30 cellular contexts compared by ENCODE assay signal in the genomic region with DNA sequence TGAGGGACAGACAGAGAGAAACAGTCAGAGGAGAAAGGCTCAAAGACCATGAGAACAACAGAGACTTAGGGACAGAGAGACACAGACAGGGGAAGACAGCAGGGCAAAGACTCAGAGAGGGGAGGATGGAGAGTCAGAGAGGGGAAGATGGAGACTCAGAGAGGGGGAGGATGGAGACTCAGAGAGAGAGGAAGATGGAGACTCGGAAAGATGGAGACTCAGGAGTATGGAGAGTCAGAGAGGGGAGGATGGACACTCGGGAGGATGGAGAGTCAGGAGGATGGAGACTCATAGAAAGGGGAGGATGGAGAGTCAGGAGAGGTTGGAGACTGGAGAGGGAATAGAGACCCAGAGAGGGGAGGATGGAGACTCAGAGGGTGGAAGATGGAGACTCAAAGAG. TPM values are rescaled to one million over a fixed set of nuclear protein-coding genes. Genes with fewer than 3 reads are reported as not detected.
A peak's percentile ranks its signal among the peaks of the same experiment; 100 is the strongest.
DNase-seq lines count a peak whose midpoint lies in the region; ATAC-seq and TF ChIP-seq lines count a peak whose summit lies in the region.
"Had no signal": no experiment of that assay in that cellular context is flagged by ENCODE, and none has a peak within 500 bp of the region (broad histone marks: within the 10 kb centered on the region; RNA-seq: fewer than 3 reads in every experiment).

No MANE protein-coding gene starts in this region.

- no peaks in the 10 kb centered on the region for H3K9me3 Mint-ChIP-seq in activated naive CD8-positive, alpha-beta T cell (ENCODE audit: low read depth)
- H3K9me3 Mint-ChIP-seq in activated naive CD8-positive, alpha-beta T cell treated with anti-CD3 and anti-CD28 coated beads for 36 hours = no peaks in the 10 kb centered on the region
- H3K9me3 Mint-ChIP-seq in endothelial cell (ENCODE audit: unreplicated experiment) = no peaks in the 10 kb centered on the region
- H3K9me3 Mint-ChIP-seq in osteocyte (ENCODE audit: unreplicated experiment) = no peaks in the 10 kb centered on the region
- no peaks in the 10 kb centered on the region for H3K9me3 Mint-ChIP-seq in natural killer cell
- H3K9me3 Mint-ChIP-seq: effector memory CD8-positive, alpha-beta T cell; neural progenitor cell; stimulated activated memory B cell treated with anti-CD40 and anti-IgM and Interleukin-4, amounts not matched to agents 10 μg/mL and 1 μg/mL and 100 μg/mL, for 72 hours had no signal

- no peak overlapping the region for H3K27ac Mint-ChIP-seq in activated naive CD8-positive, alpha-beta T cell
- H3K27ac Mint-ChIP-seq in activated naive CD8-positive, alpha-beta T cell treated with anti-CD3 and anti-CD28 coated beads for 36 hours = no peak overlapping the region
- peak overlapping the region; percentile 49 for H3K27ac Mint-ChIP-seq in endothelial cell (ENCODE audit: unreplicated experiment)
- no peak overlapping the region for H3K27ac Mint-ChIP-seq in osteocyte (ENCODE audit: unreplicated experiment)
- no peak overlapping the region for H3K27ac Mint-ChIP-seq in natural killer cell
- H3K27ac Mint-ChIP-seq: activated CD4-positive, alpha-beta memory T cell treated with anti-CD3 and anti-CD28 coated beads, Interleukin-2, amount 10 ng/mL, durations not matched to agents 7 days and 5 days; effector memory CD8-positive, alpha-beta T cell; neural progenitor cell; stimulated activated memory B cell treated with anti-CD40 and anti-IgM and Interleukin-4, amounts not matched to agents 10 μg/mL and 1 μg/mL and 100 μg/mL, for 72 hours had no signal

- TF ChIP-seq CTCF in endothelial cell (IDR thresholded peaks at IDR 0.05; ENCODE audit: unreplicated experiment) (no peak), osteocyte (IDR thresholded peaks at IDR 0.05) (no peak), natural killer cell (IDR thresholded peaks at IDR 0.05) (no peak)

- H3K4me1 Mint-ChIP-seq in activated naive CD8-positive, alpha-beta T cell (ENCODE audit: low read depth) = peaks cover 9% of the 10 kb centered on the region
- H3K4me1 Mint-ChIP-seq in activated naive CD8-positive, alpha-beta T cell treated with anti-CD3 and anti-CD28 coated beads for 36 hours = peaks cover 7% of the 10 kb centered on the region
- H3K4me1 Mint-ChIP-seq in endothelial cell (ENCODE audit: unreplicated experiment) (peaks cover 36% of the 10 kb centered on the region), osteocyte (ENCODE audit: unreplicated experiment) (peaks cover 39% of the 10 kb centered on the region), natural killer cell (peaks cover under 1 to 14% of the 10 kb centered on the region in 2 donors)

- no peak for DNase-seq in activated naive CD8-positive, alpha-beta T cell treated with anti-CD3 and anti-CD28 coated beads for 36 hours
- DNase-seq in endothelial cell (ENCODE audit: low spot score) = no peak
- DNase-seq in osteocyte (ENCODE audit: extremely low spot score, unreplicated experiment) = no peak
- no peak for DNase-seq in C1 segment of cervical spinal cord (lab: John Stamatoyannopoulos, UW)
- no peak for DNase-seq in natural killer cell
- DNase-seq in activated effector memory CD4-positive, alpha-beta T cell treated with Interleukin-2 at 50 U/mL for 16 hours = no peak
- DNase-seq: activated CD4-positive, alpha-beta memory T cell treated with anti-CD3 and anti-CD28 coated beads, Interleukin-2, amount 10 ng/mL, durations not matched to agents 7 days and 5 days; activated CD4-positive, alpha-beta T cell treated with anti-CD3 and anti-CD28 coated beads for 1 hour; activated gamma-delta T cell treated with Interleukin-2 at 50 U/mL for 16 hours; activated T-cell treated with anti-CD3 and anti-CD28 coated beads for 4 hours; body of pancreas; DMS53; effector memory CD8-positive, alpha-beta T cell; foreskin keratinocyte; HCEC 1CT; heart right ventricle; Kasumi-1; lower lobe of right lung; mucosa of descending colon; MV-4-11; NCI-H146; stimulated activated CD4-positive, alpha-beta T cell treated with anti-CD3 and anti-CD28 coated beads, Interleukin-4, amount 100 ng/mL, for 24 hours; T-helper 2 cell had no signal

- ATAC-seq in GM18870 (IDR thresholded peaks at IDR 0.05; ENCODE audit: unreplicated experiment) (no peak), natural killer cell (no peak)
- ATAC-seq: body of pancreas; effector memory CD8-positive, alpha-beta T cell; esophagus mucosa; foreskin keratinocyte; heart right ventricle; lower lobe of right lung; mucosa of descending colon; right lobe of liver; stimulated activated memory B cell treated with anti-CD40 and anti-IgM and Interleukin-4, amounts not matched to agents 10 μg/mL and 1 μg/mL and 100 μg/mL, for 72 hours had no signal

- no peaks in the 10 kb centered on the region for H3K36me3 Mint-ChIP-seq in activated naive CD8-positive, alpha-beta T cell
- H3K36me3 Mint-ChIP-seq in activated naive CD8-positive, alpha-beta T cell treated with anti-CD3 and anti-CD28 coated beads for 36 hours = no peaks in the 10 kb centered on the region
- H3K36me3 Mint-ChIP-seq in endothelial cell (ENCODE audit: low read depth, unreplicated experiment) (peaks cover 56% of the 10 kb centered on the region), osteocyte (ENCODE audit: unreplicated experiment) (peaks cover 45% of the 10 kb centered on the region), natural killer cell (no peaks in the 10 kb centered on the region)

- H3K27me3 Mint-ChIP-seq in activated naive CD8-positive, alpha-beta T cell = no peaks in the 10 kb centered on the region
- H3K27me3 Mint-ChIP-seq in activated naive CD8-positive, alpha-beta T cell treated with anti-CD3 and anti-CD28 coated beads for 36 hours = no peaks in the 10 kb centered on the region
- peaks cover 17% of the 10 kb centered on the region for H3K27me3 Mint-ChIP-seq in endothelial cell (ENCODE audit: unreplicated experiment)
- H3K27me3 Mint-ChIP-seq in osteocyte (ENCODE audit: unreplicated experiment) = no peaks in the 10 kb centered on the region
- H3K27me3 Mint-ChIP-seq in natural killer cell (ENCODE audit: low read depth in 2 of 2) = peaks cover 12 to 42% of the 10 kb centered on the region in 2 donors
- H3K27me3 Mint-ChIP-seq: activated CD4-positive, alpha-beta memory T cell treated with anti-CD3 and anti-CD28 coated beads, Interleukin-2, amount 10 ng/mL, durations not matched to agents 7 days and 5 days had no signal

- peak overlapping the region; percentile 18 for H3K4me3 Mint-ChIP-seq in activated naive CD8-positive, alpha-beta T cell
- no peak overlapping the region for H3K4me3 Mint-ChIP-seq in activated naive CD8-positive, alpha-beta T cell treated with anti-CD3 and anti-CD28 coated beads for 36 hours
- H3K4me3 Mint-ChIP-seq in endothelial cell (ENCODE audit: unreplicated experiment) (peak overlapping the region; percentile 78), osteocyte (ENCODE audit: unreplicated experiment) (peak overlapping the region; percentile 33), natural killer cell (no peak overlapping the region)
- H3K4me3 Mint-ChIP-seq: activated CD4-positive, alpha-beta memory T cell treated with anti-CD3 and anti-CD28 coated beads, Interleukin-2, amount 10 ng/mL, durations not matched to agents 7 days and 5 days; effector memory CD8-positive, alpha-beta T cell; stimulated activated memory B cell treated with anti-CD40 and anti-IgM and Interleukin-4, amounts not matched to agents 10 μg/mL and 1 μg/mL and 100 μg/mL, for 72 hours had no signal

- intact Hi-C loops in natural killer cell (cut with micrococcal nuclease) = no loop called here

RNA-seq across cellular contexts. Expression of a gene that starts 0.7 kb away (rescaled TPM):
- total RNA-seq in activated naive CD8-positive, alpha-beta T cell treated with anti-CD3 and anti-CD28 coated beads for 36 hours = 1 to 10 TPM; 2.0 to 2.1 TPM
- 12.9 TPM for total RNA-seq in endothelial cell (ENCODE audit: unreplicated experiment)
- total RNA-seq in osteocyte = 32.2 and 36.9 TPM in 2 replicates
- 1 to 10 TPM; 2.2 to 9.4 (median 3.7) TPM for total RNA-seq in natural killer cell

RNA-seq across cellular contexts. Expression of a gene that starts 30.0 kb away (rescaled TPM):
- not detected for total RNA-seq in activated naive CD8-positive, alpha-beta T cell treated with anti-CD3 and anti-CD28 coated beads for 36 hours
- not detected for total RNA-seq in endothelial cell (ENCODE audit: unreplicated experiment)
- not detected in 2 replicates for total RNA-seq in osteocyte
- total RNA-seq in natural killer cell = not detected
- total RNA-seq: activated CD4-positive, alpha-beta memory T cell treated with anti-CD3 and anti-CD28 coated beads, Interleukin-2, amount 10 ng/mL, durations not matched to agents 7 days and 5 days; esophagus mucosa; foreskin keratinocyte; lower lobe of right lung; NCI-H460; right lobe of liver had no signal

RNA-seq across cellular contexts. Expression of a gene that starts 47.2 kb away (rescaled TPM):
- under 1 TPM; 0.14 to 0.36 TPM for total RNA-seq in activated naive CD8-positive, alpha-beta T cell treated with anti-CD3 and anti-CD28 coated beads for 36 hours
- total RNA-seq in endothelial cell (ENCODE audit: unreplicated experiment) = 0.21 TPM
- not detected in 2 replicates for total RNA-seq in osteocyte
- 1 to 10 TPM; 2.7 to 4.9 (median 2.9) TPM for total RNA-seq in natural killer cell
- total RNA-seq: activated CD4-positive, alpha-beta memory T cell treated with anti-CD3 and anti-CD28 coated beads, Interleukin-2, amount 10 ng/mL, durations not matched to agents 7 days and 5 days; body of pancreas; foreskin keratinocyte; NCI-H460 had no signal

RNA-seq across cellular contexts. Expression of a gene that starts 57.9 kb away (rescaled TPM):
- not detected for total RNA-seq in activated naive CD8-positive, alpha-beta T cell treated with anti-CD3 and anti-CD28 coated beads for 36 hours
- 0.67 TPM for total RNA-seq in endothelial cell (ENCODE audit: unreplicated experiment)
- not detected in 2 replicates for total RNA-seq in osteocyte
- total RNA-seq in natural killer cell = 10 to 100 TPM in 1 of 3 donors, 1 to 10 TPM in 2; 3.4 to 20.2 (median 6.4) TPM
- total RNA-seq: activated CD4-positive, alpha-beta memory T cell treated with anti-CD3 and anti-CD28 coated beads, Interleukin-2, amount 10 ng/mL, durations not matched to agents 7 days and 5 days; NCI-H460 had no signal

Comparison
In these comparisons a context has a peak if more than half of its experiments do, and no peak if none do; other contexts are left out.
1. H3K4me3 Mint-ChIP-seq: peak in activated naive CD8-positive, alpha-beta T cell (single experiment), endothelial cell (single experiment) and osteocyte (single experiment); none in activated naive CD8-positive, alpha-beta T cell treated with anti-CD3 and anti-CD28 coated beads for 36 hours (single experiment) and natural killer cell (single experiment).